ENCODE assay signal across 8 cellular contexts in genomic region chr1:23100074-23100748, GRCh38.
A peak's percentile ranks its signal among the peaks of the same experiment; 100 is the strongest.
DNase-seq lines count a peak whose midpoint lies in the region; ATAC-seq and TF ChIP-seq lines count a peak whose summit lies in the region.

No MANE protein-coding gene starts in this region.

- peak overlapping the region; percentile 66 for H3K4me2 ChIP-seq in skeletal muscle satellite cell (ENCODE audit: low read length)

- H3K4me1 ChIP-seq in skeletal muscle satellite cell (ENCODE audit: control insufficient read depth, insufficient read depth, low read length), result peaks cover 62% of the 10 kb centered on the region

- H3K4me3 ChIP-seq in NB4 (ENCODE audit: low read depth, low read length) (no peak overlapping the region), skeletal muscle satellite cell (ENCODE audit: low read length) (peak overlapping the region; percentile 39)

- H3K36me3 ChIP-seq in skeletal muscle satellite cell (ENCODE audit: insufficient read depth, low read length), result peaks cover 3% of the 10 kb centered on the region

- no peak for ATAC-seq in GM18502 (IDR thresholded peaks at IDR 0.05; ENCODE audit: poor library complexity, unreplicated experiment)

- H3K9ac ChIP-seq in skeletal muscle satellite cell (ENCODE audit: low read depth, low read length), result peak overlapping the region; percentile 67

- no peaks in the 10 kb centered on the region for H3K9me3 ChIP-seq in skeletal muscle satellite cell (replicated peaks; ENCODE audit: low read length)

- TF ChIP-seq CTCF in NB4 (IDR thresholded peaks at IDR 0.05; ENCODE audit: low read depth, low read length), result no peak

- TF ChIP-seq POLR2A in NB4 (IDR thresholded peaks at IDR 0.05; ENCODE audit: extremely low read depth, insufficient read length), result no peak

- DNase-seq in Daoy (ENCODE audit: low read depth) (peak; percentile 93), NB4 (ENCODE audit: low read depth) (peak; percentile 95), foreskin melanocyte (peak; percentile 38), DMS53 treated with DMSO at 0.1 percent for 48 hours (lab: John Stamatoyannopoulos, UW; ENCODE audit: unreplicated experiment) (no peak), DMS114 treated with DMSO at 0.1 percent for 48 hours (lab: John Stamatoyannopoulos, UW; ENCODE audit: unreplicated experiment) (no peak)
- DNase-seq in activated T-cell treated with anti-CD3 and anti-CD28 coated beads, Interleukin-2, amount 50 U/mL, for 48 hours, result peak; percentile 49 to 51

- no peaks in the 10 kb centered on the region for H3K27me3 ChIP-seq in skeletal muscle satellite cell (ENCODE audit: control insufficient read depth, insufficient read depth, low read length)

Comparison
In these comparisons a context has a peak if more than half of its experiments do, and no peak if none do; other contexts are left out.
1. DNase-seq: peak in Daoy (single experiment), NB4 (single experiment), activated T-cell treated with anti-CD3 and anti-CD28 coated beads, Interleukin-2, amount 50 U/mL, for 48 hours (2 of 2) and foreskin melanocyte (single experiment); none in DMS53 treated with DMSO at 0.1 percent for 48 hours (single experiment) and DMS114 treated with DMSO at 0.1 percent for 48 hours (single experiment).